In genomic region chr4:81492596-81492995, GRCh38 we compare ENCODE assay signal across 13 cellular contexts. TPM values are rescaled to one million over a fixed set of nuclear protein-coding genes. Genes with fewer than 3 reads are reported as not detected.
A peak's percentile ranks its signal among the peaks of the same experiment; 100 is the strongest.
DNase-seq lines count a peak whose midpoint lies in the region; ATAC-seq and TF ChIP-seq lines count a peak whose summit lies in the region.
"Had no signal": no experiment of that assay in that cellular context is flagged by ENCODE, and none has a peak within 500 bp of the region (broad histone marks: within the 10 kb centered on the region; RNA-seq: fewer than 3 reads in every experiment).

No MANE protein-coding gene starts in this region.

- H3K9me3 Mint-ChIP-seq in CD4-positive, CD25-positive, alpha-beta regulatory T cell = peaks cover 0 to 9% (median 5%) of the 10 kb centered on the region in 7 donors
- peaks cover 12% of the 10 kb centered on the region for H3K9me3 Mint-ChIP-seq in natural killer cell treated with Interleukin-12 subunit alpha and Interleukin-12 subunit beta and Interleukin-15 and Interleukin-18, amount 100 ng/mL, for 72 hours

- peaks cover 27% of the 10 kb centered on the region for H3K4me1 ChIP-seq in CD4-positive, CD25-positive, alpha-beta regulatory T cell (ENCODE audit: control insufficient read depth, insufficient read depth, low read length, poor library complexity, severe bottlenecking)
- H3K4me1 ChIP-seq in KMS-11 (ENCODE audit: low read depth, poor library complexity, severe bottlenecking) = peaks cover 70% of the 10 kb centered on the region
- peaks cover 5% of the 10 kb centered on the region for H3K4me1 ChIP-seq in body of pancreas

- H3K27ac Mint-ChIP-seq in CD4-positive, CD25-positive, alpha-beta regulatory T cell = peak overlapping the region; percentile 20 to 79 (median 56)
- peak overlapping the region; percentile 86 to 95 for H3K27ac Mint-ChIP-seq in natural killer cell treated with Interleukin-12 subunit alpha and Interleukin-12 subunit beta and Interleukin-15 and Interleukin-18, amount 100 ng/mL, for 72 hours
- H3K27ac Mint-ChIP-seq: GM23338 had no signal

- H3K4me2 ChIP-seq in KMS-11 = peak overlapping the region; percentile 75; the same call in 1 of the 2 replicates
- H3K4me2 ChIP-seq: GM23338 had no signal

- H2AFZ ChIP-seq in KMS-11 (ENCODE audit: low read depth) = no peak overlapping the region
- H2AFZ ChIP-seq: GM23338 had no signal

- H3K36me3 Mint-ChIP-seq in CD4-positive, CD25-positive, alpha-beta regulatory T cell = peaks cover 4% of the 10 kb centered on the region
- peaks cover 30% of the 10 kb centered on the region for H3K36me3 Mint-ChIP-seq in natural killer cell treated with Interleukin-12 subunit alpha and Interleukin-12 subunit beta and Interleukin-15 and Interleukin-18, amount 100 ng/mL, for 72 hours

- intact Hi-C loops in body of pancreas (cut with DNase I) = no loop called here

- TF ChIP-seq POLR2A in body of pancreas (IDR thresholded peaks at IDR 0.05) = no peak

- peak overlapping the region in 3 of 4 donors; percentile 18 to 73 (median 42) for H3K4me3 Mint-ChIP-seq in CD4-positive, CD25-positive, alpha-beta regulatory T cell
- H3K4me3 Mint-ChIP-seq in natural killer cell treated with Interleukin-12 subunit alpha and Interleukin-12 subunit beta and Interleukin-15 and Interleukin-18, amount 100 ng/mL, for 72 hours = peak overlapping the region; percentile 80
- H3K4me3 Mint-ChIP-seq: GM23338 had no signal

- H3K27me3 ChIP-seq in CD4-positive, CD25-positive, alpha-beta regulatory T cell (ENCODE audit: control insufficient read depth, insufficient read depth, low read length) = no peaks in the 10 kb centered on the region
- H3K27me3 ChIP-seq in KMS-11 (ENCODE audit: insufficient read depth, low read depth) = no peaks in the 10 kb centered on the region
- H3K27me3 ChIP-seq in body of pancreas = no peaks in the 10 kb centered on the region
- H3K27me3 ChIP-seq: gastroesophageal sphincter had no signal

- H3K9ac ChIP-seq in KMS-11 = no peak overlapping the region

- TF ChIP-seq CTCF in KMS-11 (conservative IDR thresholded peaks at IDR 0.05; ENCODE audit: low read depth, low read length) (no peak), body of pancreas (IDR thresholded peaks at IDR 0.05) (no peak)

- H3K36me3 ChIP-seq in CD4-positive, CD25-positive, alpha-beta regulatory T cell (ENCODE audit: control insufficient read depth, insufficient read depth, low read length) = no peaks in the 10 kb centered on the region
- no peaks in the 10 kb centered on the region for H3K36me3 ChIP-seq in KMS-11 (ENCODE audit: insufficient read depth)
- no peaks in the 10 kb centered on the region for H3K36me3 ChIP-seq in body of pancreas (replicated peaks in 1 of 2; ENCODE audit: insufficient read depth in 1 of 2, low read depth in 2 of 2)
- H3K36me3 ChIP-seq: gastroesophageal sphincter had no signal

- H3K27me3 Mint-ChIP-seq in CD4-positive, CD25-positive, alpha-beta regulatory T cell = no peaks in the 10 kb centered on the region
- no peaks in the 10 kb centered on the region for H3K27me3 Mint-ChIP-seq in natural killer cell treated with Interleukin-12 subunit alpha and Interleukin-12 subunit beta and Interleukin-15 and Interleukin-18, amount 100 ng/mL, for 72 hours

- peaks cover 20 to 40% (median 32%) of the 10 kb centered on the region in 4 donors for H3K4me1 Mint-ChIP-seq in CD4-positive, CD25-positive, alpha-beta regulatory T cell
- H3K4me1 Mint-ChIP-seq in natural killer cell treated with Interleukin-12 subunit alpha and Interleukin-12 subunit beta and Interleukin-15 and Interleukin-18, amount 100 ng/mL, for 72 hours (ENCODE audit: low read depth in 2 of 2) = peaks cover 53 to 58% of the 10 kb centered on the region in 2 donors

- peak overlapping the region; percentile 73 for H3K27ac ChIP-seq in CD4-positive, CD25-positive, alpha-beta regulatory T cell (ENCODE audit: insufficient read depth, low read length, poor library complexity, severe bottlenecking)
- peak overlapping the region; percentile 40 for H3K27ac ChIP-seq in KMS-11
- peak overlapping the region in 3 of 4 donors; percentile 27 to 46 (median 43) for H3K27ac ChIP-seq in body of pancreas
- H3K27ac ChIP-seq: gastroesophageal sphincter had no signal

- H3K9me3 ChIP-seq in CD4-positive, CD25-positive, alpha-beta regulatory T cell (ENCODE audit: control insufficient read depth in 2 of 2, low read length in 2 of 2) = no peaks in the 10 kb centered on the region
- no peaks in the 10 kb centered on the region for H3K9me3 ChIP-seq in body of pancreas

- DNase-seq in CD4-positive, CD25-positive, alpha-beta regulatory T cell = no peak
- DNase-seq in body of pancreas = no peak
- no peak for DNase-seq in natural killer cell treated with Interleukin-12 subunit alpha and Interleukin-12 subunit beta and Interleukin-15 and Interleukin-18, amount 100 ng/mL, for 72 hours (ENCODE audit: low spot score)
- DNase-seq in amygdala (lab: John Stamatoyannopoulos, UW) = no peak
- DNase-seq in NCI-H345 treated with DMSO at 0.1 percent for 48 hours (lab: John Stamatoyannopoulos, UW; ENCODE audit: unreplicated experiment) = no peak
- DNase-seq: effector CD8-positive, alpha-beta T cell; NCI-H2029 treated with DMSO at 0.1 percent for 48 hours; NCI-H774; Right ventricle myocardium superior had no signal

- H4K20me1 ChIP-seq in KMS-11 (ENCODE audit: insufficient read depth) = no peaks in the 10 kb centered on the region

- peak overlapping the region; percentile 20 for H3K4me3 ChIP-seq in CD4-positive, CD25-positive, alpha-beta regulatory T cell (ENCODE audit: low read depth, low read length)
- H3K4me3 ChIP-seq in KMS-11 (IDR thresholded peaks at IDR 0.05; ENCODE audit: insufficient read depth, low read depth, low read length) (no peak overlapping the region), body of pancreas (no peak overlapping the region)
- H3K4me3 ChIP-seq: gastroesophageal sphincter, GM23338 had no signal

- ATAC-seq in CD4-positive, CD25-positive, alpha-beta regulatory T cell (ENCODE audit: low read depth in 2 of 2) = no peak
- ATAC-seq in body of pancreas (no peak), GM21423 (IDR thresholded peaks at IDR 0.05; ENCODE audit: unreplicated experiment) (no peak)
- ATAC-seq in natural killer cell treated with Interleukin-12 subunit alpha and Interleukin-12 subunit beta and Interleukin-15 and Interleukin-18, amount 100 ng/mL, for 72 hours = no peak
- ATAC-seq: GM23338 had no signal

- H3K79me2 ChIP-seq in KMS-11 (ENCODE audit: insufficient read depth, low read depth) = no peaks in the 10 kb centered on the region

RNA-seq across cellular contexts. Expression of gene RASGEF1B, which starts 20.9 kb away (rescaled TPM):
- 28.0 TPM for total RNA-seq in CD4-positive, CD25-positive, alpha-beta regulatory T cell
- polyA plus RNA-seq in CD4-positive, CD25-positive, alpha-beta regulatory T cell = 1 to 10 TPM; 1.1 to 2.7 (median 2.3) TPM
- total RNA-seq in body of pancreas = 1 to 10 TPM; 4.3 to 8.6 TPM
- total RNA-seq in natural killer cell treated with Interleukin-12 subunit alpha and Interleukin-12 subunit beta and Interleukin-15 and Interleukin-18, amount 100 ng/mL, for 72 hours = 10 to 100 TPM in 1 of 2 donors, 1 to 10 TPM in 1; 3.9 to 18.5 TPM
